In genomic region chr7:143543288-143544038, GRCh38 we compare ENCODE assay signal across 6 cellular contexts. TPM values are rescaled to one million over a fixed set of nuclear protein-coding genes. Genes with fewer than 3 reads are reported as not detected.
"Had no signal": no experiment of that assay in that cellular context is flagged by ENCODE, and none has a peak within 500 bp of the region (broad histone marks: within the 10 kb centered on the region; RNA-seq: fewer than 3 reads in every experiment).

No MANE protein-coding gene starts in this region.

RNA-seq across cellular contexts. Expression of gene CTAGE15, which starts 28.1 kb away (rescaled TPM):
- total RNA-seq: kidney epithelial cell, left cardiac atrium, left ventricle myocardium inferior, lung microvascular endothelial cell, mesenteric fat pad had no signal
- polyA plus RNA-seq: immature natural killer cell had no signal
